17 cellular contexts compared by ENCODE assay signal in the genomic region with DNA sequence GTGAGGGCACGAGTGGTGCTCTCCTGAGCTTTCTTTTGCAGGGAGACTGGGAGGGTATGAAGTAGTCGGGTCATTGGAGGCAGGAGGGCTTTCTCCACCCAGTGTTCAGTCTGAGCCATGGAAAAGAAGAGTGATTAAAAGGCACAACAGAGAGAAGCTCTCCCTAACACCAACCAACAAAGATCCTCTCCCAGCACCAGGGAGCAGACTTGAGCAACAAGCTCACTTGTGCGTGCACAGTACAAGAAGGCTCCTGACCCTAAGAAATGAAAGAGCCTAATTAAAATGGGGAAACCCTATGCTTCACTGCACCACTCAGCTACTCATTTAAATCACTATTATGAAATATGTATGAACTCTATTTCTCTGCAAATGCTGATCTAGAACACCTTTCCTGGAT.
DNase-seq lines count a peak whose midpoint lies in the region; ATAC-seq, FAIRE-seq and TF ChIP-seq lines count a peak whose summit lies in the region.
"Had no signal": no experiment of that assay in that cellular context is flagged by ENCODE, and none has a peak within 500 bp of the region (broad histone marks: within the 10 kb centered on the region; RNA-seq: fewer than 3 reads in every experiment).

No MANE protein-coding gene starts in this region.

- H3K4me3 ChIP-seq in WERI-Rb-1 (ENCODE audit: low read depth, low read length) (no peak overlapping the region), keratinocyte (ENCODE audit: control insufficient read depth in 2 of 3, extremely low read depth in 1 of 3, insufficient read depth in 2 of 3, low read depth in 1 of 3, low read length in 3 of 3) (no peak overlapping the region)
- H3K4me3 ChIP-seq: gastroesophageal sphincter, tibial nerve had no signal

- in situ Hi-C loops in KBM-7 (cut with MboI; ENCODE audit: low pct_unique_long_range_greater_than_20kb, low sequenced_read_pairs), result no loop called here

- no peak overlapping the region for H3K27ac Mint-ChIP-seq in natural killer cell treated with Interleukin-12 subunit alpha and Interleukin-12 subunit beta and Interleukin-15 and Interleukin-18, amount 100 ng/mL, for 72 hours

- H3K4me2 ChIP-seq in keratinocyte (ENCODE audit: control insufficient read depth, extremely low read depth, insufficient read depth, low read depth, low read length), result no peak overlapping the region

- H3K27me3 ChIP-seq in WERI-Rb-1 (ENCODE audit: insufficient read depth, low read depth, severe bottlenecking) (no peaks in the 10 kb centered on the region), keratinocyte (ENCODE audit: control insufficient read depth, extremely low read depth, insufficient read depth, low read length) (no peaks in the 10 kb centered on the region)
- H3K27me3 ChIP-seq: tibial nerve had no signal

- dilution Hi-C loops in keratinocyte (cut with MboI; ENCODE audit: extremely low pct_ligation_motif_present, low sequenced_read_pairs), result no loop called here

- H4K20me1 ChIP-seq in keratinocyte (ENCODE audit: control insufficient read depth, extremely low read depth, insufficient read depth, low read length), result no peaks in the 10 kb centered on the region

- no peak for ATAC-seq in natural killer cell treated with Interleukin-12 subunit alpha and Interleukin-12 subunit beta and Interleukin-15 and Interleukin-18, amount 100 ng/mL, for 72 hours
- ATAC-seq: gastroesophageal sphincter had no signal

- H2AFZ ChIP-seq in keratinocyte (ENCODE audit: control insufficient read depth, low read length), result no peak overlapping the region

- peak; percentile 41; the same call in 1 of the 2 replicates for TF ChIP-seq CTCF in WERI-Rb-1 (IDR thresholded peaks at IDR 0.05; ENCODE audit: low read depth, low read length)
- TF ChIP-seq CTCF in keratinocyte (optimal IDR thresholded peaks at IDR 0.05 in 1 of 3, IDR thresholded peaks at IDR 0.05 in 1 of 3, conservative IDR thresholded peaks at IDR 0.05 in 1 of 3; ENCODE audit: extremely low read depth in 1 of 3, insufficient read depth in 2 of 3, low read length in 3 of 3), result peak in 2 of 3 experiments; percentile 33 to 38

- H3K9me3 ChIP-seq in WERI-Rb-1 (ENCODE audit: severe bottlenecking), result no peaks in the 10 kb centered on the region
- no peaks in the 10 kb centered on the region for H3K9me3 ChIP-seq in keratinocyte (ENCODE audit: control insufficient read depth, low read depth, low read length)
- H3K9me3 ChIP-seq: gastroesophageal sphincter, tibial nerve had no signal

- H3K36me3 Mint-ChIP-seq in natural killer cell treated with Interleukin-12 subunit alpha and Interleukin-12 subunit beta and Interleukin-15 and Interleukin-18, amount 100 ng/mL, for 72 hours, result no peaks in the 10 kb centered on the region

- DNase-seq in NCI-H345 (lab: John Stamatoyannopoulos, UW), result peak; percentile 9
- no peak for DNase-seq in NCI-H345 treated with DMSO at 0.1 percent for 48 hours (lab: John Stamatoyannopoulos, UW; ENCODE audit: unreplicated experiment)
- DNase-seq in KBM-7, result peak; percentile 9
- no peak for DNase-seq in WERI-Rb-1
- no peak for DNase-seq in keratinocyte (ENCODE audit: low read depth, low spot score)
- no peak for DNase-seq in NCI-H1105 treated with DMSO at 0.1 percent for 48 hours (lab: John Stamatoyannopoulos, UW)
- DNase-seq in natural killer cell treated with Interleukin-12 subunit alpha and Interleukin-12 subunit beta and Interleukin-15 and Interleukin-18, amount 100 ng/mL, for 72 hours (ENCODE audit: low spot score), result no peak
- no peak for DNase-seq in RCC 7860 (ENCODE audit: low spot score)
- DNase-seq: activated CD4-positive, alpha-beta T cell treated with anti-CD3 and anti-CD28 coated beads, Interleukin-2, amount 50 U/mL, for 4 hours; islet precursor cell; NCI-H1694 treated with DMSO at 0.1 percent for 48 hours; posterior cingulate gyrus; stimulated activated CD4-positive, alpha-beta T cell treated with anti-CD3 and anti-CD28 coated beads, Interleukin-15, amount 100 ng/mL, for 24 hours; T-helper 1 cell had no signal

- H3K4me1 Mint-ChIP-seq in natural killer cell treated with Interleukin-12 subunit alpha and Interleukin-12 subunit beta and Interleukin-15 and Interleukin-18, amount 100 ng/mL, for 72 hours (ENCODE audit: low read depth in 2 of 2), result no peaks in the 10 kb centered on the region

- FAIRE-seq in keratinocyte (lab: Jason Lieb, UNC), result no peak
- FAIRE-seq in RCC 7860 (lab: Jason Lieb, UNC), result no peak
- FAIRE-seq: D721Med had no signal

- no peaks in the 10 kb centered on the region for H3K4me1 ChIP-seq in keratinocyte (ENCODE audit: control insufficient read depth, extremely low read depth, insufficient read depth, low read length)
- H3K4me1 ChIP-seq: gastroesophageal sphincter, tibial nerve had no signal

- H3K9ac ChIP-seq in keratinocyte (ENCODE audit: control insufficient read depth, extremely low read depth, insufficient read depth, low read length), result no peak overlapping the region

- no peak overlapping the region for H3K4me3 Mint-ChIP-seq in natural killer cell treated with Interleukin-12 subunit alpha and Interleukin-12 subunit beta and Interleukin-15 and Interleukin-18, amount 100 ng/mL, for 72 hours

- H3K36me3 ChIP-seq in WERI-Rb-1 (no peaks in the 10 kb centered on the region), keratinocyte (ENCODE audit: control insufficient read depth in 2 of 2, extremely low read depth in 1 of 2, insufficient read depth in 2 of 2, low read length in 2 of 2) (no peaks in the 10 kb centered on the region)
- H3K36me3 ChIP-seq: gastroesophageal sphincter, tibial nerve had no signal

- H3K9me3 Mint-ChIP-seq in natural killer cell treated with Interleukin-12 subunit alpha and Interleukin-12 subunit beta and Interleukin-15 and Interleukin-18, amount 100 ng/mL, for 72 hours, result no peaks in the 10 kb centered on the region

- H3K27me3 Mint-ChIP-seq in natural killer cell treated with Interleukin-12 subunit alpha and Interleukin-12 subunit beta and Interleukin-15 and Interleukin-18, amount 100 ng/mL, for 72 hours, result peaks cover under 1 to 10% of the 10 kb centered on the region in 2 donors

- H3K27ac ChIP-seq in WERI-Rb-1 (no peak overlapping the region), keratinocyte (ENCODE audit: control insufficient read depth, insufficient read depth, low read length) (no peak overlapping the region)
- H3K27ac ChIP-seq: gastroesophageal sphincter, tibial nerve had no signal

- no peaks in the 10 kb centered on the region for H3K79me2 ChIP-seq in keratinocyte (ENCODE audit: control insufficient read depth, insufficient read depth, low read length)

- H3K9me1 ChIP-seq in keratinocyte (ENCODE audit: control insufficient read depth, extremely low read depth, insufficient read depth, low read length), result no peaks in the 10 kb centered on the region

Comparison
In these comparisons a context has a peak if more than half of its experiments do, and no peak if none do; other contexts are left out.
1. DNase-seq: peak in NCI-H345 (single experiment) and KBM-7 (single experiment); none in NCI-H345 treated with DMSO at 0.1 percent for 48 hours (single experiment), WERI-Rb-1 (single experiment), keratinocyte (single experiment), NCI-H1105 treated with DMSO at 0.1 percent for 48 hours (single experiment), natural killer cell treated with Interleukin-12 subunit alpha and Interleukin-12 subunit beta and Interleukin-15 and Interleukin-18, amount 100 ng/mL, for 72 hours (single experiment) and RCC 7860 (single experiment).